Comparison of ENCODE assay signal across 4 cellular contexts in genomic region chr7:134981645-134982044, GRCh38. TPM values are rescaled to one million over a fixed set of nuclear protein-coding genes. Genes with fewer than 3 reads are reported as not detected.
DNase-seq lines count a peak whose midpoint lies in the region; ATAC-seq, FAIRE-seq and TF ChIP-seq lines count a peak whose summit lies in the region.
"Not testable (repeated sequence)": the region's sequence is repeated elsewhere in the genome, so short reads cannot be mapped to it uniquely, and the experiment has no call there.

No MANE protein-coding gene starts in this region.

- intact Hi-C loops in K562 (cut with micrococcal nuclease): not testable (repeated sequence)

- TF ChIP-seq POLR2A in K562 (conservative IDR thresholded peaks at IDR 0.05): not testable (repeated sequence)

- H3K9me3 Mint-ChIP-seq in HFFc6: peaks cover 56% of the 10 kb centered on the region

- not testable (repeated sequence) for H3K27ac Mint-ChIP-seq in HFFc6

- H3K4me3 Mint-ChIP-seq in HFFc6: peak overlapping the region; percentile 40; the same call in 1 of the 2 replicates

- not testable (repeated sequence) for ATAC-seq in K562

- H3K27ac ChIP-seq in HEK293 (ENCODE audit: extremely low read depth, low read depth, low read length); K562 (ENCODE audit: extremely low read depth, low read depth, low read length): not testable (repeated sequence)

- peaks cover 26% of the 10 kb centered on the region for H3K36me3 Mint-ChIP-seq in HFFc6 (ENCODE audit: low read depth)

- H3K27me3 Mint-ChIP-seq in HFFc6 (ENCODE audit: insufficient read depth): peaks cover 65% of the 10 kb centered on the region

- BruUV-seq in K562 (replicated peaks; lab: Mats Ljungman, UMichigan): not testable (repeated sequence)

- not testable (repeated sequence) for H3K27me3 ChIP-seq in K562 (ENCODE audit: control insufficient read depth in 2 of 2, insufficient read depth in 2 of 2, low read length in 2 of 2)

- TF ChIP-seq RAD21 in K562 (CRISPR knock-in tag; conservative IDR thresholded peaks at IDR 0.05 in 1 of 2, IDR thresholded peaks at IDR 0.05 in 1 of 2): not testable (repeated sequence)

- not testable (repeated sequence) for H3K79me2 ChIP-seq in K562 (ENCODE audit: control insufficient read depth, insufficient read depth, low read length)

- FAIRE-seq in K562 (lab: Jason Lieb, UNC): not testable (repeated sequence)

- not testable (repeated sequence) for H3K4me1 ChIP-seq in HEK293 (ENCODE audit: control insufficient read depth, insufficient read depth, low read length); K562 (replicated peaks in 1 of 2; ENCODE audit: control insufficient read depth in 2 of 2, insufficient read depth in 2 of 2, low read length in 2 of 2)

- not testable (repeated sequence) for H3K36me3 ChIP-seq in HEK293 (ENCODE audit: control insufficient read depth in 2 of 2, insufficient read depth in 1 of 2, low read length in 2 of 2); K562 (ENCODE audit: control insufficient read depth, insufficient read depth, low read length)

- not testable (repeated sequence) for H3K9me3 ChIP-seq in HEK293 (ENCODE audit: control insufficient read depth, insufficient read depth, low read depth, low read length); K562 (replicated peaks; ENCODE audit: control insufficient read depth, insufficient read depth, low read depth, low read length)

- peaks cover 14% of the 10 kb centered on the region for H3K4me1 Mint-ChIP-seq in HFFc6 (ENCODE audit: low read depth)

- not testable (repeated sequence) for H3K9ac ChIP-seq in K562 (ENCODE audit: insufficient read depth in 1 of 2, low read depth in 2 of 2, low read length in 2 of 2)

- in situ Hi-C loops in K562 (cut with MboI): not testable (repeated sequence)

- CTCF ChIA-PET in HEK293 (lab: Yijun Ruan, JAX): interaction anchor here (0.5 kb wide), 1 partner anchor 175 kb away, joined by 3 read pairs; no protein-coding TSS in a partner anchor
- CTCF ChIA-PET in K562 (lab: Yijun Ruan, JAX; ENCODE audit: low intra/inter-chr PET ratio): not testable (repeated sequence)

- not testable (repeated sequence) for TF ChIP-seq EP300 in K562 (IDR thresholded peaks at IDR 0.05; ENCODE audit: low read length)

- H3K4me2 ChIP-seq in K562 (ENCODE audit: insufficient read depth, low read length): not testable (repeated sequence)

- not testable (repeated sequence) for H3K9me1 ChIP-seq in K562 (ENCODE audit: control insufficient read depth, insufficient read depth, low read length)

- POLR2A ChIA-PET in HEK293 (lab: Yijun Ruan, JAX); K562 (lab: Yijun Ruan, JAX): not testable (repeated sequence)

- not testable (repeated sequence) for H2AFZ ChIP-seq in K562 (ENCODE audit: low read depth, low read length)

- H3K4me3 ChIP-seq in HEK293 (ENCODE audit: low read depth, low read length); K562: not testable (repeated sequence)

- not testable (repeated sequence) for TF ChIP-seq CTCF in HEK293 (tag by site-specific recombination; IDR thresholded peaks at IDR 0.05); HFFc6 (IDR thresholded peaks at IDR 0.05); K562 (IDR thresholded peaks at IDR 0.05 in 2 of 3, conservative IDR thresholded peaks at IDR 0.05 in 1 of 3; ENCODE audit: insufficient read depth in 2 of 3, low read depth in 1 of 3, low read length in 3 of 3)

- H4K20me1 ChIP-seq in K562 (replicated peaks; ENCODE audit: control insufficient read depth, insufficient read depth, low read length): not testable (repeated sequence)

- WGBS in K562 (ENCODE audit: insufficient coverage, low coverage, missing lambda C conversion rate): 15% methylated on average over 3 of the region's 3 CpGs

- peak; percentile 1 for DNase-seq in EH (ENCODE audit: low read depth)
- DNase-seq in HFFc6; K562 (ENCODE audit: extremely low read depth in 1 of 4, low spot score in 3 of 4): not testable (repeated sequence)

TF ChIP-seq in HEK293, 187 proteins besides CTCF, POLR2A, EP300 and RAD21:
- peak; percentile 70 for TF ChIP-seq ZNF146 (tag by site-specific recombination; IDR thresholded peaks at IDR 0.05)

TF ChIP-seq in K562, 482 proteins besides CTCF, POLR2A, EP300 and RAD21:
- peak; percentile 86 for TF ChIP-seq ZNF146 (CRISPR knock-in tag; IDR thresholded peaks at IDR 0.05; ENCODE audit: unreplicated experiment)

RNA-seq across cellular contexts. Expression of gene AGBL3, which starts 4.7 kb away (rescaled TPM):
- under 1 TPM; 0.38 to 0.76 (median 0.68) TPM for total RNA-seq in HFFc6 (2021; fragmentation: NEBNext Ultra II Directional; extraction: Animal tissue kit (Norgen Biotek cat#: 25700))
- 3.1 and 5.6 TPM in 2 replicates for total RNA-seq in K562 (2011; cell fraction: chromatin; rRNA removed; ENCODE audit: low replicate concordance)
- 0.92 and 1.2 TPM in 2 replicates for total RNA-seq in K562 (2011; cell fraction: nucleolus; rRNA removed)
- 3.9 and 6.5 TPM in 2 replicates for total RNA-seq in K562 (2011; cell fraction: nucleoplasm; rRNA removed)
- 0.54 and 0.73 TPM in 2 replicates for total RNA-seq in K562 (2014; rRNA removed)
- total RNA-seq in K562 (2014; rRNA removed; fragmentation: Illumina TruSeq; extraction: Trizol): 1.7 and 2.4 TPM in 2 replicates
- 1.5 and 1.8 TPM in 2 replicates for total RNA-seq in K562 (2015; rRNA removed; fragmentation: Illumina TruSeq; extraction: Trizol)
- 2.1 and 2.9 TPM in 2 replicates for total RNA-seq in K562 (2021)
- 1.9 and 2.5 TPM in 2 replicates for polyA plus RNA-seq in K562 (2011; rRNA removed)
- 0.51 and 0.66 TPM in 2 replicates for polyA plus RNA-seq in K562 (2011; cell fraction: cytosol; rRNA removed)
- 1.7 and 1.9 TPM in 2 replicates for polyA plus RNA-seq in K562 (2011; cell fraction: nucleus; rRNA removed)
- polyA plus RNA-seq in K562 (2012): 0.98 and 2.4 TPM in 2 replicates
- polyA plus RNA-seq in K562 (2014; fragmentation: Illumina TruSeq; extraction: Trizol): 2.0 TPM in 2 replicates
- under 1 TPM; 0.71 to 0.75 TPM for polyA plus RNA-seq in K562 (2014; fragmentation: Nextera tagmentation; extraction: Ambion mirVana)
- 1.4 and 1.8 TPM in 2 replicates for polyA plus RNA-seq in K562 (2014; rRNA removed)
- 1.5 and 1.6 TPM in 2 replicates for polyA minus RNA-seq in K562 (2011; rRNA and poly(A)+ RNA removed)
- not detected in 2 replicates for polyA minus RNA-seq in K562 (2011; cell fraction: cytosol; rRNA and poly(A)+ RNA removed)
- 2.0 and 4.6 TPM in 2 replicates for polyA minus RNA-seq in K562 (2011; cell fraction: nucleus; rRNA and poly(A)+ RNA removed)
